In genomic region chr3:13543251-13543650, GRCh38 we compare ENCODE assay signal across 11 cellular contexts. TPM values are rescaled to one million over a fixed set of nuclear protein-coding genes. Genes with fewer than 3 reads are reported as not detected.
A peak's percentile ranks its signal among the peaks of the same experiment; 100 is the strongest.
DNase-seq lines count a peak whose midpoint lies in the region; ATAC-seq, FAIRE-seq and TF ChIP-seq lines count a peak whose summit lies in the region.
"Had no signal": no experiment of that assay in that cellular context is flagged by ENCODE, and none has a peak within 500 bp of the region (broad histone marks: within the 10 kb centered on the region; RNA-seq: fewer than 3 reads in every experiment).

No MANE protein-coding gene starts in this region.

- TF ChIP-seq CTCF in HFFc6 (IDR thresholded peaks at IDR 0.05) (no peak), bronchial epithelial cell (IDR thresholded peaks at IDR 0.05; ENCODE audit: insufficient read depth, low read length, severe bottlenecking) (no peak), left lung (IDR thresholded peaks at IDR 0.05) (no peak), tibial artery (IDR thresholded peaks at IDR 0.05) (no peak)

- peaks cover 18% of the 10 kb centered on the region for H3K36me3 Mint-ChIP-seq in HFFc6 (ENCODE audit: low read depth)

- H3K36me3 ChIP-seq in bronchial epithelial cell (ENCODE audit: control insufficient read depth, insufficient read depth, low read length) (no peaks in the 10 kb centered on the region), left lung (no peaks in the 10 kb centered on the region), tibial artery (no peaks in the 10 kb centered on the region)

- H3K4me3 ChIP-seq in bronchial epithelial cell (ENCODE audit: low read depth, low read length) (no peak overlapping the region), left lung (no peak overlapping the region), tibial artery (no peak overlapping the region)

- intact Hi-C loops in left lung (cut with DNase I) (no loop called here), tibial artery (cut with DNase I; ENCODE audit: low total_unique reads) (no loop called here), left colon (cut with DNase I, micrococcal nuclease) (no loop called here)

- H3K27me3 Mint-ChIP-seq in HFFc6 (ENCODE audit: insufficient read depth), result no peaks in the 10 kb centered on the region; the same call in 1 of the 2 replicates

- DNase-seq in HFFc6 (peak; percentile 77), bronchial epithelial cell (ENCODE audit: low read depth) (peak; percentile 41), left lung (peak; percentile 57 to 69), tibial artery (peak; percentile 89 to 91), left colon (no peak), NCI-H748 treated with DMSO at 0.1 percent for 48 hours (lab: John Stamatoyannopoulos, UW) (no peak)
- DNase-seq: caudate nucleus, RPMI8226 had no signal

- peaks cover 87% of the 10 kb centered on the region for H3K4me1 Mint-ChIP-seq in HFFc6 (ENCODE audit: low read depth)

- 0 out of 2 replicates have a peak overlapping the region, but pooled peaks have one; percentile 17 for H3K4me3 Mint-ChIP-seq in HFFc6

- H3K9me3 ChIP-seq in left lung (peaks cover 0 to 3% of the 10 kb centered on the region in 2 donors), tibial artery (no peaks in the 10 kb centered on the region)

- H3K27me3 ChIP-seq in bronchial epithelial cell (ENCODE audit: control insufficient read depth, insufficient read depth, low read length) (no peaks in the 10 kb centered on the region), left lung (peaks cover 0 to 29% of the 10 kb centered on the region in 2 donors), tibial artery (peaks cover 0 to 9% of the 10 kb centered on the region in 2 donors)

- peaks cover 20% of the 10 kb centered on the region for H3K9me3 Mint-ChIP-seq in HFFc6

- FAIRE-seq in bronchial epithelial cell (lab: Jason Lieb, UNC), result no peak
- FAIRE-seq: islet of Langerhans had no signal

- peak overlapping the region; percentile 83 for H3K27ac Mint-ChIP-seq in HFFc6

- peak; percentile 56 for ATAC-seq in left lung
- ATAC-seq in left colon, result no peak
- ATAC-seq in GM18517 (IDR thresholded peaks at IDR 0.05; ENCODE audit: unreplicated experiment), result no peak
- ATAC-seq in HG02571 (IDR thresholded peaks at IDR 0.05; ENCODE audit: unreplicated experiment), result no peak

- H3K4me1 ChIP-seq in left lung, result peaks cover 0 to 1% of the 10 kb centered on the region in 2 donors
- H3K4me1 ChIP-seq in tibial artery, result peaks cover 0 to 26% (median 4%) of the 10 kb centered on the region in 4 donors

- H3K27ac ChIP-seq in left lung (peak overlapping the region in 1 of 2 donors; percentile 65), tibial artery (peak overlapping the region; percentile 26 to 59)

RNA-seq across cellular contexts. Expression of gene FBLN2, which starts 5.7 kb away (rescaled TPM):
- total RNA-seq in HFFc6 (2021; fragmentation: NEBNext Ultra II Directional; extraction: Animal tissue kit (Norgen Biotek cat#: 25700)), result 10 to 100 TPM; 55.7 to 84.5 (median 69.4) TPM
- total RNA-seq in bronchial epithelial cell (3.8 and 4.7 TPM in 2 replicates), left lung (10 to 100 TPM; 69.8 to 96.6 TPM), left colon (10 to 100 TPM; 20.7 to 22.8 TPM)

Comparison
In these comparisons a context has a peak if more than half of its experiments do, and no peak if none do; other contexts are left out.
1. DNase-seq: peak in HFFc6 (single experiment), bronchial epithelial cell (single experiment), left lung (2 of 2) and tibial artery (2 of 2); none in left colon (0 of 2) and NCI-H748 treated with DMSO at 0.1 percent for 48 hours (single experiment).